Comparison of ENCODE assay signal across 1 cellular context in the genomic region with DNA sequence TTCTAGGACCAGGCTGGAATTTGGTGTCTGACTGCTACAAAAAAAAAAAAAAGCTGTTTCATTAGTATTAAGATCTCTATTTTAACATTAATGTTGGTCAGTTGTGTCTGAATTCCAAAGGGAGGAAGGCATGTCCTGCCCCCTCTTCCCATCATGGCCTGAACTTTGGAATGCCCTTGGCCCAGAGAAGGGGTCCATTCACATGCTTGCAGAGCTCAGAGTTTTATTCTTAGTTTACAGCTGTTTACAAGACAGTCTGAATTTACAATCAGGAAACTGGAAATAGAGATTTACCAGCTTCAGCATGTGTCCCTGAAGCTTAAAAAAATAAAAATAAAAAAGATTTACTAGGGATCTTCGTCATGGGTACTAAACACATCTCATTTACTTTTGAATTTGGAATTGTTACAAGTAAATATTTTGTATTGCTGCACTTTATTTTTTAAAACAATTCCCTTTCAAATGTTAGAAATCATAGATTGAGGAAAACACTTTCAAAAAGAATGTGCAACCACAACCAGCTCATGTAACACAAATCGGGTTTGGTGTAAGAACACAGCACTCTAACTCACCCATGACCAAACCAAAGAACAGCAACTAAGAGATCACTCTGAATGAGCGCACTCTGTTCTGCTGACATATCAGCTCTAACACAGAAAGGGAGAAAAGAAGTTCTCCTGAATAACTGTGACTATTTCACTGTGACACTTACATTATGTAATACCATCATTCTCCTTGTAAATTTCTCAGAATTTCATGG.
TF ChIP-seq lines count a peak whose summit lies in the region.

No MANE protein-coding gene starts in this region.

TF ChIP-seq in IMR-90, 13 proteins besides CTCF, POLR2A, EP300 and RAD21:
- TF ChIP-seq BHLHE40 (IDR thresholded peaks at IDR 0.05; ENCODE audit: low read depth, low read length) (no peak), FOS (IDR thresholded peaks at IDR 0.05; ENCODE audit: low read depth, low read length) (no peak), MXI1 (IDR thresholded peaks at IDR 0.05; ENCODE audit: borderline replicate concordance, low read depth, low read length) (no peak), MAFK (IDR thresholded peaks at IDR 0.05; ENCODE audit: low read depth, low read length) (no peak), CHD1 (IDR thresholded peaks at IDR 0.05; ENCODE audit: low read depth, low read length) (no peak), RFX5 (IDR thresholded peaks at IDR 0.05; ENCODE audit: low read depth, low read length) (no peak), SMC3 (IDR thresholded peaks at IDR 0.05; ENCODE audit: low read depth, low read length) (no peak), CEBPB (IDR thresholded peaks at IDR 0.05; ENCODE audit: low read depth, low read length) (no peak), MAZ (IDR thresholded peaks at IDR 0.05; ENCODE audit: borderline replicate concordance, low read depth, low read length) (no peak), NFE2L2 (IDR thresholded peaks at IDR 0.05; ENCODE audit: low read depth, low read length) (no peak), RCOR1 (IDR thresholded peaks at IDR 0.05; ENCODE audit: insufficient replicate concordance, low read length) (no peak)
- TF ChIP-seq, protein P1, sequence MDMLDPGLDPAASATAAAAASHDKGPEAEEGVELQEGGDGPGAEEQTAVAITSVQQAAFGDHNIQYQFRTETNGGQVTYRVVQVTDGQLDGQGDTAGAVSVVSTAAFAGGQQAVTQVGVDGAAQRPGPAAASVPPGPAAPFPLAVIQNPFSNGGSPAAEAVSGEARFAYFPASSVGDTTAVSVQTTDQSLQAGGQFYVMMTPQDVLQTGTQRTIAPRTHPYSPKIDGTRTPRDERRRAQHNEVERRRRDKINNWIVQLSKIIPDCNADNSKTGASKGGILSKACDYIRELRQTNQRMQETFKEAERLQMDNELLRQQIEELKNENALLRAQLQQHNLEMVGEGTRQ (IDR thresholded peaks at IDR 0.05; ENCODE audit: low read depth, low read length), result no peak
- TF ChIP-seq, protein P2, sequence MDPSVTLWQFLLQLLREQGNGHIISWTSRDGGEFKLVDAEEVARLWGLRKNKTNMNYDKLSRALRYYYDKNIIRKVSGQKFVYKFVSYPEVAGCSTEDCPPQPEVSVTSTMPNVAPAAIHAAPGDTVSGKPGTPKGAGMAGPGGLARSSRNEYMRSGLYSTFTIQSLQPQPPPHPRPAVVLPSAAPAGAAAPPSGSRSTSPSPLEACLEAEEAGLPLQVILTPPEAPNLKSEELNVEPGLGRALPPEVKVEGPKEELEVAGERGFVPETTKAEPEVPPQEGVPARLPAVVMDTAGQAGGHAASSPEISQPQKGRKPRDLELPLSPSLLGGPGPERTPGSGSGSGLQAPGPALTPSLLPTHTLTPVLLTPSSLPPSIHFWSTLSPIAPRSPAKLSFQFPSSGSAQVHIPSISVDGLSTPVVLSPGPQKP (IDR thresholded peaks at IDR 0.05; ENCODE audit: borderline replicate concordance, low read depth, low read length), result no peak
